17 cellular contexts compared by ENCODE assay signal in the genomic region with DNA sequence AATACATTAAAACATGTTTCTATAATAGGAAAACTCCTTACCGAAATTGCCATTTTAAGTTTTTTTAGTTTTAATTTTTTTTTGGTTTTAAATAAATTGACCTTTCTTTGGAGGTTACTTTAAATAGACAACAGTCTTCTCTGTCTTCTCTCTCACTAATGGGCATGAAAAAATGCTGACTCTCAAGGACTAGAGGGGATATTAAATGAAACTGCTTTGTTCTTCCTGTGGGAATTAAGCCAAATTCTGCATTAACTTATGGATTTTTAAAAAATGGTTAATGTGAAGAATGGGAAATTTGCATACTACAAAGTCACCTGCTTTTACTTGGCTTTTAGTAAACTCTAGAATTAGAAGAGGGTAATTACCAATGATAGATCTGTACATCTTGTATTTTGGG.
"Had no signal": no experiment of that assay in that cellular context is flagged by ENCODE, and none has a peak within 500 bp of the region (broad histone marks: within the 10 kb centered on the region; RNA-seq: fewer than 3 reads in every experiment).

No MANE protein-coding gene starts in this region.

- DNase-seq: dorsolateral prefrontal cortex; effector CD4-positive, alpha-beta T cell; foreskin keratinocyte; hypothalamus; immature natural killer cell; left ventricle myocardium superior; lower lobe of right lung; natural killer cell; stimulated activated CD4-positive, alpha-beta T cell treated with anti-CD3 and anti-CD28 coated beads, Interleukin-12 subunit alpha, Interleukin-12 subunit beta, amount 100 ng/mL, for 4 hours; stimulated activated CD4-positive, alpha-beta T cell treated with anti-CD3 and anti-CD28 coated beads, Interleukin-1b, Interleukin-23, amount 100 ng/mL, for 48 hours; stimulated activated CD4-positive, alpha-beta T cell treated with anti-CD3 and anti-CD28 coated beads, Interleukin-4, amount 100 ng/mL, for 1 hour; stimulated activated CD8-positive, alpha-beta memory T cell treated with anti-CD3 and anti-CD28 coated beads, Interleukin-4, amount 100 ng/mL, for 48 hours; stimulated activated naive CD4-positive, alpha-beta T cell; stomach; thyroid gland; trophoblast cell had no signal

- ATAC-seq: foreskin keratinocyte, left ventricle myocardium superior, lower lobe of right lung, natural killer cell, sciatic nerve had no signal
